Comparison of ENCODE assay signal across 12 cellular contexts in the genomic region with DNA sequence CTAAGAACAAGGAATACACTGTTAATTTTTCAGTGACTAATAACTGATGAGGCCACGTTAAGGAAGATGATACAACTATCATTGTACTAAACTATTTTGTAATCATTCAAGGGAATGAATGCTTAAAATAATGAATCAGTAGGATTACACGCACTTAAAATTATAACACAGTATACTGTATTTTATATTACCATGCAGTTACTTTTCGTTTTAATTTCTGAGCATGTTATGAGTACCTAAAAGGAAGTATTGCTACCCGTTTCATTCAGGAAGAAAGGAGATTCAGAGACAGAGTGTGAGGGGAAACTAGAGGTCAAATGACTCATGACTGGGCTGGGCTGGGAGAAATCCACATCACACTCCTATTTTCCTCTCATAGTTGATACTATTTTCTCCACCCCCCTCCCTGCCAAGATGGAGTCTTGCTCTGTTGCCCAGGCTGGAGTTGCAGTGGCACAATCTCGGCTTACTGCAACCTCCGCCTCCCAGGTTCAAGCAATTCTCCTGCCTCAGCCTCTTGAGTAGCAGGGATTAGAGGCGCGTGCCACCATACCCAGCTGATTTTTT.
A peak's percentile ranks its signal among the peaks of the same experiment; 100 is the strongest.
DNase-seq lines count a peak whose midpoint lies in the region; ATAC-seq, FAIRE-seq and TF ChIP-seq lines count a peak whose summit lies in the region.
"Had no signal": no experiment of that assay in that cellular context is flagged by ENCODE, and none has a peak within 500 bp of the region (broad histone marks: within the 10 kb centered on the region; RNA-seq: fewer than 3 reads in every experiment).

No MANE protein-coding gene starts in this region.

- no peak for DNase-seq in activated naive CD4-positive, alpha-beta T cell treated with anti-CD3 and anti-CD28 coated beads, Interleukin-2, amount 50 U/mL, for 72 hours (ENCODE audit: low spot score in 2 of 2)
- DNase-seq in activated naive CD4-positive, alpha-beta T cell treated with Interleukin-2 at 50 U/mL for 16 hours, result no peak
- DNase-seq in RCC 7860 (ENCODE audit: low spot score), result peak; percentile 68
- DNase-seq in esophagus squamous epithelium (lab: John Stamatoyannopoulos, UW), result no peak
- DNase-seq in stimulated activated naive CD8-positive, alpha-beta T cell treated with anti-CD3 and anti-CD28 coated beads, Interleukin-15, amount 100 ng/mL, for 72 hours, result no peak
- DNase-seq in BE2C, result no peak
- no peak for DNase-seq in ureter (ENCODE audit: low spot score)
- no peak for DNase-seq in HEK293T (ENCODE audit: extremely low spot score)
- DNase-seq: activated CD4-positive, alpha-beta T cell treated with anti-CD3 and anti-CD28 coated beads for 1 hour; NCI-H2171; stimulated activated CD4-positive, alpha-beta T cell treated with anti-CD3 and anti-CD28 coated beads, Interleukin-4, amount 100 ng/mL, for 4 hours had no signal

- no peaks in the 10 kb centered on the region for H3K36me3 ChIP-seq in esophagus squamous epithelium
- H3K36me3 ChIP-seq in BE2C, result no peaks in the 10 kb centered on the region

- H3K9me3 Mint-ChIP-seq in activated naive CD4-positive, alpha-beta T cell treated with anti-CD3 and anti-CD28 coated beads, Interleukin-2, amount 50 U/mL, for 72 hours, result no peaks in the 10 kb centered on the region
- H3K9me3 Mint-ChIP-seq in stimulated activated naive CD8-positive, alpha-beta T cell treated with anti-CD3 and anti-CD28 coated beads, Interleukin-15, amount 100 ng/mL, for 72 hours, result no peaks in the 10 kb centered on the region

- peaks cover 22% of the 10 kb centered on the region for H3K4me1 Mint-ChIP-seq in stimulated activated naive CD8-positive, alpha-beta T cell treated with anti-CD3 and anti-CD28 coated beads, Interleukin-15, amount 100 ng/mL, for 72 hours

- H3K4me1 ChIP-seq in esophagus squamous epithelium, result peaks cover 9 to 62% (median 32%) of the 10 kb centered on the region in 3 donors
- no peaks in the 10 kb centered on the region for H3K4me1 ChIP-seq in BE2C

- H3K9me3 ChIP-seq in esophagus squamous epithelium (no peaks in the 10 kb centered on the region), BE2C (no peaks in the 10 kb centered on the region)

- H3K27me3 ChIP-seq in esophagus squamous epithelium (no peaks in the 10 kb centered on the region), BE2C (no peaks in the 10 kb centered on the region)

- TF ChIP-seq CTCF in esophagus squamous epithelium (IDR thresholded peaks at IDR 0.05) (no peak), BE2C (IDR thresholded peaks at IDR 0.05; ENCODE audit: low read depth, low read length) (no peak)

- peaks cover 21% of the 10 kb centered on the region for H3K27me3 Mint-ChIP-seq in stimulated activated naive CD8-positive, alpha-beta T cell treated with anti-CD3 and anti-CD28 coated beads, Interleukin-15, amount 100 ng/mL, for 72 hours

- FAIRE-seq in RCC 7860 (lab: Jason Lieb, UNC), result peak; percentile 79
- FAIRE-seq: colon had no signal

- no peak overlapping the region for H3K4me3 Mint-ChIP-seq in stimulated activated naive CD8-positive, alpha-beta T cell treated with anti-CD3 and anti-CD28 coated beads, Interleukin-15, amount 100 ng/mL, for 72 hours

- CTCF ChIA-PET in HEK293T (lab: Yijun Ruan, JAX), result no interaction called here

- no peak overlapping the region for H3K4me3 ChIP-seq in esophagus squamous epithelium
- H3K4me3 ChIP-seq in BE2C (ENCODE audit: low read depth, low read length), result no peak overlapping the region

- peak; percentile 28 to 78 for ATAC-seq in activated naive CD4-positive, alpha-beta T cell treated with anti-CD3 and anti-CD28 coated beads, Interleukin-2, amount 50 U/mL, for 72 hours
- ATAC-seq in stimulated activated naive CD8-positive, alpha-beta T cell treated with anti-CD3 and anti-CD28 coated beads, Interleukin-15, amount 100 ng/mL, for 72 hours, result peak; percentile 41

- 49 to 54% methylated on average over 7 to 8 of the region's 8 CpGs for WGBS in esophagus squamous epithelium, 2 donors

- POLR2A ChIA-PET in HEK293T (lab: Yijun Ruan, JAX), result no interaction called here

- intact Hi-C loops in esophagus squamous epithelium (cut with DNase I), result no loop called here

- H3K36me3 Mint-ChIP-seq in activated naive CD4-positive, alpha-beta T cell treated with anti-CD3 and anti-CD28 coated beads, Interleukin-2, amount 50 U/mL, for 72 hours, result no peaks in the 10 kb centered on the region

- TF ChIP-seq POLR2A in esophagus squamous epithelium (IDR thresholded peaks at IDR 0.05), result no peak

- peak overlapping the region; percentile 24 to 69 (median 56) for H3K27ac ChIP-seq in esophagus squamous epithelium

- no peak overlapping the region for H3K27ac Mint-ChIP-seq in activated naive CD4-positive, alpha-beta T cell treated with anti-CD3 and anti-CD28 coated beads, Interleukin-2, amount 50 U/mL, for 72 hours
- H3K27ac Mint-ChIP-seq in stimulated activated naive CD8-positive, alpha-beta T cell treated with anti-CD3 and anti-CD28 coated beads, Interleukin-15, amount 100 ng/mL, for 72 hours, result no peak overlapping the region

TF ChIP-seq in HEK293T, 16 proteins besides CTCF, POLR2A, EP300 and RAD21:
- TF ChIP-seq HDGF (IDR thresholded peaks at IDR 0.05; ENCODE audit: borderline replicate concordance), result no peak
- TF ChIP-seq ZNF384 (IDR thresholded peaks at IDR 0.05), result no peak
- TF ChIP-seq, protein P1, sequence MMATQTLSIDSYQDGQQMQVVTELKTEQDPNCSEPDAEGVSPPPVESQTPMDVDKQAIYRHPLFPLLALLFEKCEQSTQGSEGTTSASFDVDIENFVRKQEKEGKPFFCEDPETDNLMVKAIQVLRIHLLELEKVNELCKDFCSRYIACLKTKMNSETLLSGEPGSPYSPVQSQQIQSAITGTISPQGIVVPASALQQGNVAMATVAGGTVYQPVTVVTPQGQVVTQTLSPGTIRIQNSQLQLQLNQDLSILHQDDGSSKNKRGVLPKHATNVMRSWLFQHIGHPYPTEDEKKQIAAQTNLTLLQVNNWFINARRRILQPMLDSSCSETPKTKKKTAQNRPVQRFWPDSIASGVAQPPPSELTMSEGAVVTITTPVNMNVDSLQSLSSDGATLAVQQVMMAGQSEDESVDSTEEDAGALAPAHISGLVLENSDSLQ (IDR thresholded peaks at IDR 0.05), result no peak
- TF ChIP-seq LEF1 (IDR thresholded peaks at IDR 0.05; ENCODE audit: borderline replicate concordance), result no peak
- no peak for TF ChIP-seq FOXM1 (IDR thresholded peaks at IDR 0.05; ENCODE audit: borderline replicate concordance)
- no peak for TF ChIP-seq L3MBTL2 (conservative IDR thresholded peaks at IDR 0.05)
- no peak for TF ChIP-seq FOXA1 (IDR thresholded peaks at IDR 0.05)
- no peak for TF ChIP-seq FOXK2 (IDR thresholded peaks at IDR 0.05)
- TF ChIP-seq CTBP1 (IDR thresholded peaks at IDR 0.05; ENCODE audit: borderline replicate concordance), result no peak
- no peak for TF ChIP-seq BHLHE40 (IDR thresholded peaks at IDR 0.05; ENCODE audit: borderline replicate concordance)
- TF ChIP-seq ARNT (IDR thresholded peaks at IDR 0.05), result no peak
- no peak for TF ChIP-seq TARDBP (IDR thresholded peaks at IDR 0.05)
- no peak for TF ChIP-seq SP1 (IDR thresholded peaks at IDR 0.05)
